In the genomic region with DNA sequence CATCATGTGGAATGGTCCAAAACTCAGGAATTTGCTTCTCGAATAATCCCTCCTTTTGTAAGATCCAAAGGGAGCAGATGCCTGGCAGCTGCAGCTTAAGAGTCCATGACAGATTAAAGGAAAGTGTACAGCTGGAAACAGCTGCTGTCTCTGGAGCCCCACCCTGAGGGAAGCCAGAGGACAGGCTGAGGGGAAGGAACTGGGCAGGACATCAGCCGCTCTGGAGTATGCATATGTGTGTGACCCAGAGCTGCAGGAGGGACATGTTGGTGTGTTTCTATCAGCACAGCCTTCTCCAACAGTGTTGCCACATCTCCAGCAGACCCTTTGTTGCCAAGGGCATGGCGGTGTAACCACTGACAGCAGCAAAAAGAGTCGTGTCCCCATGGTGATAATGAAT, we compare ENCODE assay signal across 9 cellular contexts. TPM values are rescaled to one million over a fixed set of nuclear protein-coding genes. Genes with fewer than 3 reads are reported as not detected.
DNase-seq lines count a peak whose midpoint lies in the region; ATAC-seq and TF ChIP-seq lines count a peak whose summit lies in the region.
"Had no signal": no experiment of that assay in that cellular context is flagged by ENCODE, and none has a peak within 500 bp of the region (broad histone marks: within the 10 kb centered on the region; RNA-seq: fewer than 3 reads in every experiment).

No MANE protein-coding gene starts in this region.

- TF ChIP-seq CTCF in cardiac fibroblast (IDR thresholded peaks at IDR 0.05; ENCODE audit: low read depth, low read length): no peak

- H3K4me3 ChIP-seq in cardiac fibroblast (replicated peaks in 1 of 2; ENCODE audit: low read depth in 2 of 2, low read length in 2 of 2): no peak overlapping the region
- H3K4me3 ChIP-seq: spleen had no signal

- ATAC-seq in left colon: peak; percentile 56

- intact Hi-C loops in left colon (cut with DNase I, micrococcal nuclease): loop anchor here in 1 of 2 donors (10.0 kb wide), 2 partner anchors 405 to 695 kb away; no protein-coding TSS in a partner anchor

- DNase-seq in LHCN-M2 (ENCODE audit: low read depth): peak; percentile 98
- peak; percentile 63 to 77 for DNase-seq in cardiac fibroblast (ENCODE audit: low read depth in 2 of 2)
- peak; percentile 25 to 49 for DNase-seq in left colon
- DNase-seq in stromal cell of bone marrow (ENCODE audit: low read depth): peak; percentile 15
- DNase-seq in activated gamma-delta T cell (lab: John Stamatoyannopoulos, UW): no peak
- DNase-seq in T-helper 9 cell: no peak
- DNase-seq in COLO668 (lab: John Stamatoyannopoulos, UW; ENCODE audit: unreplicated experiment): no peak
- DNase-seq: spleen; stimulated activated naive B cell treated with anti-CD40 and anti-IgM and Interleukin-4, amounts not matched to agents 10 μg/mL and 1 μg/mL and 100 μg/mL, for 72 hours had no signal

RNA-seq across cellular contexts. Expression of gene CYB561, which starts 46.2 kb away (rescaled TPM):
- total RNA-seq in LHCN-M2 (2014; rRNA removed): 3.8 and 6.7 TPM in 2 replicates
- 5.5 TPM for polyA plus RNA-seq in LHCN-M2 (2012)
- 10 to 100 TPM; 59.6 to 66.6 TPM for total RNA-seq in left colon

Comparison
In these comparisons a context has a peak if more than half of its experiments do, and no peak if none do; other contexts are left out.
1. DNase-seq: peak in LHCN-M2 (single experiment), cardiac fibroblast (2 of 2), left colon (2 of 2) and stromal cell of bone marrow (single experiment); none in activated gamma-delta T cell (single experiment), T-helper 9 cell (single experiment) and COLO668 (single experiment).